In genomic region chr5:172801184-172801671, GRCh38 we compare ENCODE assay signal across 11 cellular contexts. TPM values are rescaled to one million over a fixed set of nuclear protein-coding genes. Genes with fewer than 3 reads are reported as not detected.
DNase-seq lines count a peak whose midpoint lies in the region; ATAC-seq and TF ChIP-seq lines count a peak whose summit lies in the region.
"Had no signal": no experiment of that assay in that cellular context is flagged by ENCODE, and none has a peak within 500 bp of the region (broad histone marks: within the 10 kb centered on the region; RNA-seq: fewer than 3 reads in every experiment).

No MANE protein-coding gene starts in this region.

- no peaks in the 10 kb centered on the region for H3K27me3 ChIP-seq in PC-9 (ENCODE audit: insufficient read depth, low read depth)
- H3K27me3 ChIP-seq in neutrophil = no peaks in the 10 kb centered on the region
- H3K27me3 ChIP-seq in CD8-positive, alpha-beta T cell (ENCODE audit: insufficient read depth, low read length) = no peaks in the 10 kb centered on the region

- H2AFZ ChIP-seq in PC-9 = no peak overlapping the region

- no peaks in the 10 kb centered on the region for H4K20me1 ChIP-seq in PC-9 (ENCODE audit: insufficient read depth)

- H3K4me1 Mint-ChIP-seq in CD8-positive, alpha-beta T cell (ENCODE audit: low read depth) = peaks cover 3% of the 10 kb centered on the region

- H3K36me3 Mint-ChIP-seq in CD8-positive, alpha-beta T cell = no peaks in the 10 kb centered on the region

- H3K4me3 ChIP-seq in PC-9 = no peak overlapping the region
- peak overlapping the region; percentile 49 to 51 for H3K4me3 ChIP-seq in neutrophil (ENCODE audit: low read depth in 1 of 2, low read length in 1 of 2)
- H3K4me3 ChIP-seq in CD8-positive, alpha-beta T cell (ENCODE audit: low read depth, low read length) = no peak overlapping the region

- H3K9me3 Mint-ChIP-seq in CD8-positive, alpha-beta T cell = no peaks in the 10 kb centered on the region

- intact Hi-C loops in PC-9 (cut with micrococcal nuclease; ENCODE audit: unreplicated experiment) = loop anchor here (1.0 to 2.0 kb wide), 3 partner anchors 58 to 104 kb away; no protein-coding TSS in a partner anchor
- intact Hi-C loops in CD8-positive, alpha-beta T cell (cut with DNase I, micrococcal nuclease) = no loop called here

- H3K27ac ChIP-seq in PC-9 (peak overlapping the region; percentile 97), neutrophil (peak overlapping the region; percentile 100)
- no peak overlapping the region for H3K27ac ChIP-seq in CD8-positive, alpha-beta T cell (ENCODE audit: low read depth, low read length)

- BruUV-seq in PC-9 (replicated peaks; lab: Mats Ljungman, UMichigan) = no TSS peak

- peak overlapping the region; percentile 62 for H3K4me2 ChIP-seq in PC-9

- POLR2A ChIA-PET in PC-9 (lab: Charles Lee; ENCODE audit: unreplicated experiment) = no interaction called here
- POLR2A ChIA-PET in CD8-positive, alpha-beta T cell (lab: Charles Lee) = no interaction called here

- H3K9me3 ChIP-seq in PC-9 (ENCODE audit: insufficient read depth, low read depth) (no peaks in the 10 kb centered on the region), neutrophil (no peaks in the 10 kb centered on the region)
- no peaks in the 10 kb centered on the region for H3K9me3 ChIP-seq in CD8-positive, alpha-beta T cell (ENCODE audit: low read length)

- TF ChIP-seq POLR2A in erythroblast (IDR thresholded peaks at IDR 0.05; ENCODE audit: low read length) = no peak

- TF ChIP-seq CTCF in PC-9 (conservative IDR thresholded peaks at IDR 0.05) = no peak
- TF ChIP-seq CTCF in neutrophil (IDR thresholded peaks at IDR 0.05) = no peak
- TF ChIP-seq CTCF in CD8-positive, alpha-beta T cell (IDR thresholded peaks at IDR 0.05) = no peak

- peaks cover 57% of the 10 kb centered on the region for H3K4me1 ChIP-seq in PC-9 (replicated peaks; ENCODE audit: insufficient read depth)
- H3K4me1 ChIP-seq in neutrophil (ENCODE audit: control insufficient read depth in 1 of 2, insufficient read depth in 1 of 2, low read depth in 1 of 2, low read length in 1 of 2) = peaks cover 74 to 90% of the 10 kb centered on the region in 2 experiments
- no peaks in the 10 kb centered on the region for H3K4me1 ChIP-seq in CD8-positive, alpha-beta T cell (ENCODE audit: insufficient read depth, low read length)

- H3K27me3 Mint-ChIP-seq in CD8-positive, alpha-beta T cell (ENCODE audit: low read depth) = no peaks in the 10 kb centered on the region

- peak; percentile 84 for DNase-seq in AG20443 (ENCODE audit: low spot score)
- DNase-seq in PC-9 = peak; percentile 67 to 97
- DNase-seq in erythroblast (lab: John Stamatoyannopoulos, UW) = peak; percentile 75 to 88
- no peak for DNase-seq in NCI-H1092 (lab: John Stamatoyannopoulos, UW)
- DNase-seq in CD8-positive, alpha-beta T cell = no peak
- DNase-seq: cerebellar nuclear complex, islet precursor cell, NCI-H1105 had no signal

- no peaks in the 10 kb centered on the region for H3K9me2 ChIP-seq in PC-9 (ENCODE audit: insufficient read depth)

- no peaks in the 10 kb centered on the region for H3K79me2 ChIP-seq in PC-9 (ENCODE audit: low read depth)

- no peak overlapping the region for H3K4me3 Mint-ChIP-seq in CD8-positive, alpha-beta T cell

- ATAC-seq in HG02870 (IDR thresholded peaks at IDR 0.05; ENCODE audit: unreplicated experiment) (no peak), HG03280 (IDR thresholded peaks at IDR 0.05; ENCODE audit: unreplicated experiment) (no peak)
- no peak for ATAC-seq in CD8-positive, alpha-beta T cell

- H3K27ac Mint-ChIP-seq in CD8-positive, alpha-beta T cell = no peak overlapping the region

- CTCF ChIA-PET in PC-9 (lab: Charles Lee) = interaction anchor here (0.7 kb wide), 2 partner anchors 12 to 105 kb away, joined by 5 to 8 read pairs; no protein-coding TSS in a partner anchor
- CTCF ChIA-PET in CD8-positive, alpha-beta T cell (lab: Charles Lee) = no interaction called here

- H3F3A ChIP-seq in PC-9 (ENCODE audit: insufficient read depth, low read depth) = peaks cover 47% of the 10 kb centered on the region

- H3K36me3 ChIP-seq in PC-9 (ENCODE audit: low read depth) (no peaks in the 10 kb centered on the region), neutrophil (no peaks in the 10 kb centered on the region)
- H3K36me3 ChIP-seq in CD8-positive, alpha-beta T cell (ENCODE audit: insufficient read depth, low read length) = no peaks in the 10 kb centered on the region

RNA-seq across cellular contexts. Expression of gene DUSP1, which starts 30.2 kb away (rescaled TPM):
- total RNA-seq in PC-9 (2021) = 10.3 and 18.4 TPM in 2 replicates
- total RNA-seq in CD8-positive, alpha-beta T cell = 100 to 1,000 TPM; 745 to 767 TPM

RNA-seq across cellular contexts. Expression of gene ERGIC1, which starts 32.8 kb away (rescaled TPM):
- 106 and 159 TPM in 2 replicates for total RNA-seq in PC-9 (2021)
- 10 to 100 TPM; 61.0 to 61.2 TPM for total RNA-seq in CD8-positive, alpha-beta T cell

Comparison
In these comparisons a context has a peak if more than half of its experiments do, and no peak if none do; other contexts are left out.
1. DNase-seq: peak in AG20443 (single experiment), PC-9 (2 of 2) and erythroblast (2 of 2); none in NCI-H1092 (single experiment) and CD8-positive, alpha-beta T cell (0 of 7).
2. H3K4me3 ChIP-seq: peak in neutrophil (2 of 2); none in PC-9 (single experiment) and CD8-positive, alpha-beta T cell (single experiment).
3. RNA of gene DUSP1, which starts 30.2 kb away (total RNA-seq): 745 to 767 TPM in CD8-positive, alpha-beta T cell; 10.3 to 18.4 TPM in PC-9; every median in the first group is over 10 times any median in the second.